ENCODE assay signal across 11 cellular contexts in genomic region chr2:31255911-31256571, GRCh38. TPM values are rescaled to one million over a fixed set of nuclear protein-coding genes. Genes with fewer than 3 reads are reported as not detected.
DNase-seq lines count a peak whose midpoint lies in the region; ATAC-seq, FAIRE-seq and TF ChIP-seq lines count a peak whose summit lies in the region.
"Had no signal": no experiment of that assay in that cellular context is flagged by ENCODE, and none has a peak within 500 bp of the region (broad histone marks: within the 10 kb centered on the region; RNA-seq: fewer than 3 reads in every experiment).

No MANE protein-coding gene starts in this region.

- no peak for TF ChIP-seq RAD21 in GM12878 (IDR thresholded peaks at IDR 0.05; ENCODE audit: insufficient read depth, low read depth, low read length)

- TF ChIP-seq EP300 in GM12878 (IDR thresholded peaks at IDR 0.05; ENCODE audit: borderline replicate concordance in 1 of 2, control insufficient read depth in 1 of 2, low read depth in 2 of 2, low read length in 2 of 2), result peak in 1 of 2 experiments; percentile 76; a peak in 2 of 4 replicates

- intact Hi-C loops in GM12878 (cut with micrococcal nuclease; ENCODE audit: unreplicated experiment), result loop anchor here (1.0 to 5.0 kb wide), 4 partner anchors 37 to 84 kb away; no protein-coding TSS in a partner anchor
- intact Hi-C loops in aorta (cut with DNase I), result no loop called here

- under 1% methylated on average over 11 of the region's 11 CpGs for WGBS in GM12878 (ENCODE audit: insufficient coverage, insufficient replicate concordance, low lambda C conversion rate, missing lambda C conversion rate)
- WGBS in aorta, 2 donors, result 88% methylated on average over 11 of the region's 11 CpGs

- no peaks in the 10 kb centered on the region for H3K79me2 ChIP-seq in GM12878 (ENCODE audit: control insufficient read depth, insufficient read depth, low read length)

- no peak overlapping the region for H2AFZ ChIP-seq in GM12878 (ENCODE audit: control insufficient read depth, low read depth, low read length)

- peak; percentile 87 for FAIRE-seq in GM12878 (lab: Jason Lieb, UNC)
- FAIRE-seq: K562 had no signal

- no peak overlapping the region for H3K9ac ChIP-seq in GM12878 (ENCODE audit: control insufficient read depth, insufficient read depth, low read length)

- BruUV-seq in GM12878 (replicated peaks; lab: Mats Ljungman, UMichigan), result no TSS peak

- no peaks in the 10 kb centered on the region for H3K27me3 ChIP-seq in GM12878 (replicated peaks in 1 of 2; ENCODE audit: control insufficient read depth in 2 of 2, insufficient read depth in 2 of 2, low read length in 1 of 2)
- H3K27me3 ChIP-seq in aorta (ENCODE audit: control insufficient read depth in 1 of 2, insufficient read depth in 2 of 2, low read length in 1 of 2), result no peaks in the 10 kb centered on the region

- in situ Hi-C loops in GM12878 (cut with MboI), result no loop called here

- H3K36me3 ChIP-seq in GM12878 (ENCODE audit: control insufficient read depth in 2 of 2, insufficient read depth in 2 of 2, low read length in 1 of 2) (no peaks in the 10 kb centered on the region; a peak in 1 of 4 replicates), aorta (ENCODE audit: control insufficient read depth in 1 of 2, insufficient read depth in 2 of 2, low read length in 1 of 2) (peaks cover 0 to 12% of the 10 kb centered on the region in 2 donors)

- peak overlapping the region; percentile 65 for H3K4me2 ChIP-seq in GM12878 (ENCODE audit: control insufficient read depth, insufficient read depth)

- H3K4me3 ChIP-seq in GM12878, result no peak overlapping the region
- no peak overlapping the region for H3K4me3 ChIP-seq in aorta (ENCODE audit: low read length in 2 of 2)
- H3K4me3 ChIP-seq: K562 had no signal

- RAD21 ChIA-PET in GM12878 (lab: Charles Lee; ENCODE audit: unreplicated experiment), result interaction anchor here (0.7 to 5.7 kb wide), 12 partner anchors 14 to 85 kb away, joined by 3 to 35 read pairs (median 8); partner anchors contain the start of genes CAPN14 and EHD3

- CTCF ChIA-PET in GM12878 (lab: Yijun Ruan, JAX), result interaction anchor here (0.6 to 9.5 kb wide), 12 partner anchors 15 to 544 kb away, joined by 3 to 68 read pairs (median 6); partner anchors contain the start of gene EHD3

- SMC1A ChIA-PET in GM12878 (lab: Charles Lee; ENCODE audit: uncharacterized antibody, unreplicated experiment), result interaction anchor here (0.7 to 4.3 kb wide), 17 partner anchors 13 to 126 kb away, joined by 3 to 30 read pairs (median 6); partner anchors contain the start of genes CAPN14, EHD3 and GALNT14

- TF ChIP-seq CTCF in GM12878 (IDR thresholded peaks at IDR 0.05 in 2 of 3, conservative IDR thresholded peaks at IDR 0.05 in 1 of 3; ENCODE audit: control insufficient read depth in 2 of 3, extremely low read depth in 1 of 3, insufficient read depth in 1 of 3, low read depth in 3 of 3, low read length in 3 of 3), result no peak

- peak overlapping the region; percentile 27 for H3K27ac ChIP-seq in GM12878 (ENCODE audit: control insufficient read depth, insufficient read depth)
- no peak overlapping the region for H3K27ac ChIP-seq in aorta (ENCODE audit: low read depth in 1 of 2, low read length in 2 of 2)

- no peaks in the 10 kb centered on the region; the same call in 1 of the 2 replicates for H4K20me1 ChIP-seq in GM12878 (ENCODE audit: control insufficient read depth, insufficient read depth)

- H3K4me1 ChIP-seq in GM12878 (ENCODE audit: control insufficient read depth, insufficient read depth, low read length) (peaks cover 77% of the 10 kb centered on the region), aorta (ENCODE audit: control insufficient read depth in 1 of 2, insufficient read depth in 2 of 2, low read length in 2 of 2) (no peaks in the 10 kb centered on the region)
- H3K4me1 ChIP-seq: Caco-2 had no signal

- no peak for TF ChIP-seq POLR2A in GM12878 (IDR thresholded peaks at IDR 0.05; ENCODE audit: low read depth, low read length)

- no peaks in the 10 kb centered on the region; the same call in 2 of the 3 replicates for H3K9me3 ChIP-seq in GM12878 (replicated peaks; ENCODE audit: control insufficient read depth, insufficient read depth, low read length)
- H3K9me3 ChIP-seq in aorta (ENCODE audit: control insufficient read depth, low read length), result no peaks in the 10 kb centered on the region

- DNase-seq in EL (peak; percentile 15), GM12878 (ENCODE audit: low read depth, low spot score) (peak; percentile 72), NCI-H2196 treated with DMSO at 0.1 percent for 48 hours (lab: John Stamatoyannopoulos, UW; ENCODE audit: unreplicated experiment) (no peak), aorta (no peak), GF-D8 (lab: John Stamatoyannopoulos, UW) (no peak), NCI-H748 (lab: John Stamatoyannopoulos, UW; ENCODE audit: unreplicated experiment) (no peak)
- DNase-seq: Caco-2, SW 1271 had no signal

- peak; percentile 61 for ATAC-seq in GM21360 (IDR thresholded peaks at IDR 0.05; ENCODE audit: unreplicated experiment)
- peak; percentile 59 for ATAC-seq in HG03139 (IDR thresholded peaks at IDR 0.05; ENCODE audit: unreplicated experiment)
- ATAC-seq in GM12878, result peak; percentile 60
- ATAC-seq in aorta (ENCODE audit: low FRiP score), result no peak
- ATAC-seq: K562 had no signal

- POLR2A ChIA-PET in GM12878 (lab: Charles Lee), result interaction anchor here (0.5 to 1.8 kb wide), 7 partner anchors 10 to 1109 kb away, joined by 3 to 7 read pairs (median 4); partner anchors contain the start of gene YPEL5

TF ChIP-seq in GM12878, 131 proteins besides CTCF, POLR2A, EP300 and RAD21 (continues in another document):
- no peak for TF ChIP-seq BCLAF1 (IDR thresholded peaks at IDR 0.05)
- no peak; the same call in 1 of the 2 replicates for TF ChIP-seq NBN (IDR thresholded peaks at IDR 0.05)

RNA-seq across cellular contexts. Expression of gene EHD3, which starts 22.1 kb away (rescaled TPM):
- 4.6 and 4.9 TPM in 2 replicates for total RNA-seq in GM12878 (2013; cell fraction: nucleolus; rRNA removed)
- 10.0 and 10.2 TPM in 2 replicates for total RNA-seq in GM12878 (2014; rRNA removed)
- 6.9 and 7.1 TPM in 2 replicates for total RNA-seq in GM12878 (2014; rRNA removed; fragmentation: Illumina TruSeq; extraction: Trizol)
- total RNA-seq in GM12878 (2021), result 10.8 and 10.9 TPM in 2 replicates
- 0.89 TPM for polyA plus RNA-seq in GM12878 (2011; ENCODE audit: low read depth)
- polyA plus RNA-seq in GM12878 (2011; rRNA removed), result 3.4 and 6.1 TPM in 2 replicates
- 6.3 and 8.2 TPM in 2 replicates for polyA plus RNA-seq in GM12878 (2011; cell fraction: cytosol; rRNA removed)
- polyA plus RNA-seq in GM12878 (2011; cell fraction: nucleus; rRNA removed), result 3.3 and 4.2 TPM in 2 replicates
- 1.0 and 1.1 TPM in 2 replicates for polyA plus RNA-seq in GM12878 (2012)
- polyA plus RNA-seq in GM12878 (2014; fragmentation: Illumina TruSeq; extraction: Trizol), result 6.6 and 9.3 TPM in 2 replicates
- polyA plus RNA-seq in GM12878 (2014; fragmentation: Nextera tagmentation; extraction: Ambion mirVana), result 1 to 10 TPM; 1.1 to 1.5 TPM
- 9.4 and 9.8 TPM in 2 replicates for polyA plus RNA-seq in GM12878 (2014; rRNA removed)
- 1 to 10 TPM; 8.1 to 8.3 TPM for polyA plus RNA-seq in GM12878 (2016; fragmentation: Nextera tagmentation; extraction: Ambion mirVana)
- polyA minus RNA-seq in GM12878 (2011; rRNA and poly(A)+ RNA removed), result 8.9 and 9.0 TPM in 2 replicates
- 2.1 and 3.1 TPM in 2 replicates for polyA minus RNA-seq in GM12878 (2011; cell fraction: cytosol; rRNA and poly(A)+ RNA removed)
- 2.2 and 3.7 TPM in 2 replicates for polyA minus RNA-seq in GM12878 (2011; cell fraction: nucleus; rRNA and poly(A)+ RNA removed)
- total RNA-seq in aorta, result 10 to 100 TPM; 19.8 to 28.8 TPM
- polyA plus RNA-seq in aorta, result 10 to 100 TPM; 14.0 to 16.4 TPM
- total RNA-seq: Caco-2 had no signal

RNA-seq across cellular contexts. Expression of gene CAPN14, which starts 38.7 kb away (rescaled TPM):
- total RNA-seq in GM12878 (2013; cell fraction: nucleolus; rRNA removed), result 2.8 and 3.2 TPM in 2 replicates
- total RNA-seq in GM12878 (2014; rRNA removed), result 1.1 and 1.4 TPM in 2 replicates
- 1.3 and 1.4 TPM in 2 replicates for total RNA-seq in GM12878 (2014; rRNA removed; fragmentation: Illumina TruSeq; extraction: Trizol)
- 1.3 and 1.5 TPM in 2 replicates for total RNA-seq in GM12878 (2021)
- polyA plus RNA-seq in GM12878 (2011; ENCODE audit: low read depth), result 0.16 TPM
- 1.2 and 1.5 TPM in 2 replicates for polyA plus RNA-seq in GM12878 (2011; rRNA removed)
- 0.90 and 1.0 TPM in 2 replicates for polyA plus RNA-seq in GM12878 (2011; cell fraction: cytosol; rRNA removed)
- 2.1 and 2.2 TPM in 2 replicates for polyA plus RNA-seq in GM12878 (2011; cell fraction: nucleus; rRNA removed)
- polyA plus RNA-seq in GM12878 (2012), result 0.29 and 0.34 TPM in 2 replicates
- polyA plus RNA-seq in GM12878 (2014; fragmentation: Illumina TruSeq; extraction: Trizol), result 1.5 and 1.8 TPM in 2 replicates
- polyA plus RNA-seq in GM12878 (2014; fragmentation: Nextera tagmentation; extraction: Ambion mirVana), result under 1 TPM; 0.08 to 0.22 TPM
- polyA plus RNA-seq in GM12878 (2014; rRNA removed), result 1.4 TPM in 2 replicates
- under 1 TPM; 0.64 to 0.72 TPM for polyA plus RNA-seq in GM12878 (2016; fragmentation: Nextera tagmentation; extraction: Ambion mirVana)
- polyA minus RNA-seq in GM12878 (2011; rRNA and poly(A)+ RNA removed), result 1.2 and 1.4 TPM in 2 replicates
- 0.40 TPM in 1 of 2 replicates, not detected in the other for polyA minus RNA-seq in GM12878 (2011; cell fraction: cytosol; rRNA and poly(A)+ RNA removed)
- polyA minus RNA-seq in GM12878 (2011; cell fraction: nucleus; rRNA and poly(A)+ RNA removed), result 0.85 and 1.5 TPM in 2 replicates
- total RNA-seq in aorta, result under 1 TPM; 0.21 to 0.29 TPM
- under 1 TPM in 1 of 2 donors, not detected in 1; 0.18 TPM for polyA plus RNA-seq in aorta
- total RNA-seq: K562 had no signal
- polyA plus RNA-seq: K562 had no signal

Comparison
In these comparisons a context has a peak if more than half of its experiments do, and no peak if none do; other contexts are left out.
1. DNase-seq: peak in EL (single experiment) and GM12878 (single experiment); none in NCI-H2196 treated with DMSO at 0.1 percent for 48 hours (single experiment), aorta (0 of 2), GF-D8 (single experiment) and NCI-H748 (single experiment).